Comparison of ENCODE assay signal across 8 cellular contexts in genomic region chr21:45970674-45971486, GRCh38. TPM values are rescaled to one million over a fixed set of nuclear protein-coding genes. Genes with fewer than 3 reads are reported as not detected.
A peak's percentile ranks its signal among the peaks of the same experiment; 100 is the strongest.
DNase-seq lines count a peak whose midpoint lies in the region; ATAC-seq, FAIRE-seq and TF ChIP-seq lines count a peak whose summit lies in the region.

No MANE protein-coding gene starts in this region.

- H3K9me3 ChIP-seq in SK-N-SH, result no peaks in the 10 kb centered on the region
- no peaks in the 10 kb centered on the region for H3K9me3 ChIP-seq in breast epithelium
- no peaks in the 10 kb centered on the region for H3K9me3 ChIP-seq in HepG2 (ENCODE audit: low read length)

- H4K20me1 ChIP-seq in SK-N-SH (ENCODE audit: insufficient read depth) (no peaks in the 10 kb centered on the region), HepG2 (ENCODE audit: insufficient read depth, low read length) (no peaks in the 10 kb centered on the region)

- POLR2A ChIA-PET in SK-N-SH (lab: Yijun Ruan, JAX), result interaction anchor here (1.0 to 2.5 kb wide), 9 partner anchors 10 to 355 kb away, joined by 3 to 13 read pairs (median 7); partner anchors contain the start of gene COL6A1
- POLR2A ChIA-PET in HepG2 (lab: Yijun Ruan, JAX), result no interaction called here

- in situ Hi-C loops in HepG2 (cut with HindIII; ENCODE audit: extremely low pct_ligation_motif_present, low pct_unique_long_range_greater_than_20kb), result loop anchor here (5.0 to 10.0 kb wide), 3 partner anchors 151 to 314 kb away; partner anchors contain the start of genes LSS, MCM3AP and YBEY

- no peak overlapping the region for H3K4me3 Mint-ChIP-seq in activated T-helper 1 cell treated with anti-CD3 and anti-CD28 coated beads, Interleukin-12 subunit alpha, Interleukin-12 subunit beta, Interleukin-2, Interleukin-4 antibody, amounts not matched to agents 30 ng/mL and 10 ng/mL and 1 ng/mL, durations not matched to agents 14 hours and 24 hours and 36 hours

- H3K4me1 Mint-ChIP-seq in activated T-helper 1 cell treated with anti-CD3 and anti-CD28 coated beads, Interleukin-12 subunit alpha, Interleukin-12 subunit beta, Interleukin-2, Interleukin-4 antibody, amounts not matched to agents 30 ng/mL and 10 ng/mL and 1 ng/mL, durations not matched to agents 14 hours and 24 hours and 36 hours (ENCODE audit: low read depth), result peaks cover 7% of the 10 kb centered on the region

- TF ChIP-seq RAD21 in SK-N-SH (IDR thresholded peaks at IDR 0.05; ENCODE audit: low read length) (peak; percentile 85), HepG2 (CRISPR knock-in tag; IDR thresholded peaks at IDR 0.05) (peak; percentile 88)

- H3K27me3 ChIP-seq in SK-N-SH (ENCODE audit: insufficient read depth) (no peaks in the 10 kb centered on the region), breast epithelium (no peaks in the 10 kb centered on the region), HepG2 (ENCODE audit: control insufficient read depth in 1 of 2, insufficient read depth in 2 of 2, low read length in 2 of 2) (peaks cover 19 to 46% of the 10 kb centered on the region in 2 experiments)

- no peak for FAIRE-seq in HepG2 (lab: Jason Lieb, UNC)

- DNase-seq in AG08396 (ENCODE audit: low spot score) (peak; percentile 83), GM20000 (ENCODE audit: low spot score) (peak; percentile 78), SK-N-SH (peak; percentile 90), breast epithelium (ENCODE audit: low spot score in 2 of 2) (peak in 1 of 2 donors; percentile 54), HepG2 (ENCODE audit: low spot score) (peak; percentile 33)
- DNase-seq in stimulated activated CD8-positive, alpha-beta memory T cell treated with anti-CD3 and anti-CD28 coated beads, Interleukin-2, amount 100 ng/mL, for 48 hours (ENCODE audit: low read depth in 2 of 2), result peak; percentile 57 to 60
- DNase-seq in activated T-helper 1 cell treated with anti-CD3 and anti-CD28 coated beads, Interleukin-12 subunit alpha, Interleukin-12 subunit beta, Interleukin-2, Interleukin-4 antibody, amounts not matched to agents 30 ng/mL and 10 ng/mL and 1 ng/mL, durations not matched to agents 14 hours and 24 hours and 36 hours (ENCODE audit: low spot score), result no peak

- no peak overlapping the region; a peak in 1 of 4 replicates for H3K4me3 ChIP-seq in SK-N-SH (ENCODE audit: low read depth in 2 of 2, low read length in 1 of 2)
- H3K4me3 ChIP-seq in breast epithelium, result no peak overlapping the region
- H3K4me3 ChIP-seq in HepG2 (replicated peaks in 1 of 3; ENCODE audit: insufficient read depth in 1 of 3, low read depth in 2 of 3, low read length in 3 of 3), result peak overlapping the region in 1 of 3 experiments; percentile 47; a peak in 1 of 6 replicates

- TF ChIP-seq EP300 in SK-N-SH (IDR thresholded peaks at IDR 0.05; ENCODE audit: borderline replicate concordance in 1 of 2, low read depth in 1 of 2, low read length in 1 of 2) (no peak), HepG2 (IDR thresholded peaks at IDR 0.05; ENCODE audit: low read depth in 2 of 2, low read length in 2 of 2) (no peak), HepG2 (CRISPR knock-in tag; IDR thresholded peaks at IDR 0.05; ENCODE audit: borderline replicate concordance) (no peak)

- H3K27me3 Mint-ChIP-seq in activated T-helper 1 cell treated with anti-CD3 and anti-CD28 coated beads, Interleukin-12 subunit alpha, Interleukin-12 subunit beta, Interleukin-2, Interleukin-4 antibody, amounts not matched to agents 30 ng/mL and 10 ng/mL and 1 ng/mL, durations not matched to agents 14 hours and 24 hours and 36 hours (ENCODE audit: insufficient read depth), result peaks cover 22% of the 10 kb centered on the region

- no peaks in the 10 kb centered on the region for H3K79me2 ChIP-seq in SK-N-SH (ENCODE audit: insufficient read depth)
- H3K79me2 ChIP-seq in HepG2 (ENCODE audit: insufficient read depth, low read length), result no peaks in the 10 kb centered on the region

- H3K27ac ChIP-seq in SK-N-SH (ENCODE audit: low read depth in 2 of 2, low read length in 1 of 2), result peak overlapping the region in 1 of 2 experiments; percentile 98; a peak in 2 of 4 replicates
- H3K27ac ChIP-seq in breast epithelium, result peak overlapping the region; percentile 83 to 99
- H3K27ac ChIP-seq in HepG2 (ENCODE audit: extremely low read length, insufficient read depth, low read length), result no peak overlapping the region

- TF ChIP-seq CTCF in GM20000 (IDR thresholded peaks at IDR 0.05; ENCODE audit: extremely low read depth, missing control alignments), result peak; percentile 77
- TF ChIP-seq CTCF in SK-N-SH (IDR thresholded peaks at IDR 0.05), result peak; percentile 86
- peak; percentile 36 to 76 (median 75) for TF ChIP-seq CTCF in breast epithelium (IDR thresholded peaks at IDR 0.05)
- TF ChIP-seq CTCF in HepG2 (CRISPR knock-in tag; IDR thresholded peaks at IDR 0.05), result peak; percentile 98

- H3K9me3 Mint-ChIP-seq in activated T-helper 1 cell treated with anti-CD3 and anti-CD28 coated beads, Interleukin-12 subunit alpha, Interleukin-12 subunit beta, Interleukin-2, Interleukin-4 antibody, amounts not matched to agents 30 ng/mL and 10 ng/mL and 1 ng/mL, durations not matched to agents 14 hours and 24 hours and 36 hours, result no peaks in the 10 kb centered on the region

- TF ChIP-seq POLR2A in breast epithelium (IDR thresholded peaks at IDR 0.05) (no peak), HepG2 (IDR thresholded peaks at IDR 0.05; ENCODE audit: insufficient read depth in 1 of 2, low read depth in 2 of 2, low read length in 2 of 2) (no peak)

- H3K9ac ChIP-seq in SK-N-SH, result no peak overlapping the region
- H3K9ac ChIP-seq in HepG2 (ENCODE audit: insufficient read depth, low read depth, low read length), result peak overlapping the region; percentile 35; the same call in 1 of the 2 replicates

- BruUV-seq in HepG2 (replicated peaks; lab: Mats Ljungman, UMichigan), result no TSS peak

- CTCF ChIA-PET in SK-N-SH (lab: Yijun Ruan, JAX), result interaction anchor here (0.7 to 3.5 kb wide), 22 partner anchors 8 to 415 kb away, joined by 3 to 13 read pairs (median 4); no protein-coding TSS in a partner anchor
- CTCF ChIA-PET in HepG2 (lab: Yijun Ruan, JAX; ENCODE audit: low intra/inter-chr PET ratio, low total read pairs), result no interaction called here

- peaks cover 20 to 55% of the 10 kb centered on the region in 2 experiments; a peak in 3 of 4 replicates for H3K4me1 ChIP-seq in SK-N-SH (ENCODE audit: control insufficient read depth in 1 of 2, insufficient read depth in 2 of 2, low read depth in 1 of 2, low read length in 1 of 2)
- peaks cover 16 to 23% of the 10 kb centered on the region in 2 donors for H3K4me1 ChIP-seq in breast epithelium
- peaks cover 32% of the 10 kb centered on the region for H3K4me1 ChIP-seq in HepG2 (ENCODE audit: insufficient read depth, low read length)

- H3K36me3 ChIP-seq in SK-N-SH (replicated peaks in 1 of 2; ENCODE audit: control insufficient read depth in 1 of 2, insufficient read depth in 2 of 2, low read length in 1 of 2), result no peaks in the 10 kb centered on the region
- no peaks in the 10 kb centered on the region for H3K36me3 ChIP-seq in breast epithelium
- no peaks in the 10 kb centered on the region for H3K36me3 ChIP-seq in HepG2 (replicated peaks in 1 of 2; ENCODE audit: control insufficient read depth in 1 of 2, insufficient read depth in 2 of 2, low read length in 2 of 2)

- H3F3A ChIP-seq in SK-N-SH (replicated peaks; ENCODE audit: insufficient read depth), result peaks cover 3% of the 10 kb centered on the region

- H3K27ac Mint-ChIP-seq in activated T-helper 1 cell treated with anti-CD3 and anti-CD28 coated beads, Interleukin-12 subunit alpha, Interleukin-12 subunit beta, Interleukin-2, Interleukin-4 antibody, amounts not matched to agents 30 ng/mL and 10 ng/mL and 1 ng/mL, durations not matched to agents 14 hours and 24 hours and 36 hours, result no peak overlapping the region

- intact Hi-C loops in breast epithelium (cut with DNase I; ENCODE audit: low total_unique reads) (no loop called here), HepG2 (cut with micrococcal nuclease; ENCODE audit: unreplicated experiment) (loop anchor here (5.0 to 10.0 kb wide), 2 partner anchors 176 to 224 kb away; no protein-coding TSS in a partner anchor)
- intact Hi-C loops in activated T-helper 1 cell treated with anti-CD3 and anti-CD28 coated beads, Interleukin-12 subunit alpha, Interleukin-12 subunit beta, Interleukin-2, Interleukin-4 antibody, amounts not matched to agents 30 ng/mL and 10 ng/mL and 1 ng/mL, durations not matched to agents 14 hours and 24 hours and 36 hours (cut with micrococcal nuclease), result loop anchor here (5.0 to 10.0 kb wide), 3 partner anchors 126 to 379 kb away; partner anchors contain the start of genes C21orf58, COL6A2 and PCNT

- ATAC-seq in HepG2, result peak; percentile 87
- ATAC-seq in GM19351 (IDR thresholded peaks at IDR 0.05; ENCODE audit: unreplicated experiment), result no peak

- no peaks in the 10 kb centered on the region for H3K9me2 ChIP-seq in SK-N-SH

- no peak overlapping the region for H3K4me2 ChIP-seq in SK-N-SH
- peak overlapping the region; percentile 61 for H3K4me2 ChIP-seq in HepG2 (ENCODE audit: low read depth, low read length)

- no peak overlapping the region for H2AFZ ChIP-seq in SK-N-SH (ENCODE audit: low read depth)
- no peak overlapping the region for H2AFZ ChIP-seq in HepG2 (ENCODE audit: low read length)

- no peaks in the 10 kb centered on the region for H3K36me3 Mint-ChIP-seq in activated T-helper 1 cell treated with anti-CD3 and anti-CD28 coated beads, Interleukin-12 subunit alpha, Interleukin-12 subunit beta, Interleukin-2, Interleukin-4 antibody, amounts not matched to agents 30 ng/mL and 10 ng/mL and 1 ng/mL, durations not matched to agents 14 hours and 24 hours and 36 hours (ENCODE audit: low read depth)

- WGBS in SK-N-SH (ENCODE audit: low lambda C conversion rate), result 60% methylated on average over 6 of the region's 21 CpGs
- WGBS in HepG2 (ENCODE audit: low lambda C conversion rate), result 0% methylated on average over 1 of the region's 21 CpGs

RNA-seq across cellular contexts. Expression of gene COL6A1, which starts 10.7 kb away (rescaled TPM):
- polyA plus RNA-seq in SK-N-SH (2012; rRNA removed) (37.3 and 107 TPM in 2 replicates), HepG2 (2011; rRNA removed) (4.8 and 9.8 TPM in 2 replicates)
- 34.3 and 65.0 TPM in 2 replicates for polyA plus RNA-seq in SK-N-SH (2012; cell fraction: cytosol; rRNA removed)
- polyA plus RNA-seq in SK-N-SH (2012; cell fraction: nucleus; rRNA removed), result 241 and 268 TPM in 2 replicates
- total RNA-seq in breast epithelium (100 to 1,000 TPM; 137 to 527 (median 201) TPM), HepG2 (2016; rRNA removed; fragmentation: Illumina TruSeq; extraction: Trizol) (0.46 and 3.1 TPM in 2 replicates)
- 0.09 and 0.40 TPM in 2 replicates for total RNA-seq in HepG2 (2016; cell fraction: cytosol; rRNA removed; fragmentation: Illumina TruSeq; extraction: Trizol; ENCODE audit: low read depth)
- total RNA-seq in HepG2 (2016; cell fraction: insoluble cytoplasmic fraction; rRNA removed; fragmentation: Illumina TruSeq; extraction: Trizol), result 0.55 and 4.3 TPM in 2 replicates
- total RNA-seq in HepG2 (2016; cell fraction: membrane; rRNA removed; fragmentation: Illumina TruSeq; extraction: Trizol), result 0.28 and 0.41 TPM in 2 replicates
- total RNA-seq in HepG2 (2016; cell fraction: nucleus; rRNA removed; fragmentation: Illumina TruSeq; extraction: Trizol), result 4.1 and 6.4 TPM in 2 replicates
- 2.4 TPM in 2 replicates for polyA plus RNA-seq in HepG2 (2011; cell fraction: cytosol; rRNA removed)
- polyA plus RNA-seq in HepG2 (2011; cell fraction: nucleus; rRNA removed), result 190 and 201 TPM in 2 replicates
- polyA plus RNA-seq in HepG2 (2012), result 10.0 and 14.2 TPM in 2 replicates
- 0.17 TPM in 2 replicates for polyA plus RNA-seq in HepG2 (2016; cell fraction: cytosol; fragmentation: Illumina TruSeq; extraction: Trizol; ENCODE audit: low read depth)
- polyA plus RNA-seq in HepG2 (2016; cell fraction: insoluble cytoplasmic fraction; fragmentation: Illumina TruSeq; extraction: Trizol; ENCODE audit: low read depth), result 0.58 and 1.7 TPM in 2 replicates
- polyA plus RNA-seq in HepG2 (2016; cell fraction: membrane; fragmentation: Illumina TruSeq; extraction: Trizol; ENCODE audit: low read depth), result 0.13 and 0.28 TPM in 2 replicates
- polyA plus RNA-seq in HepG2 (2016; cell fraction: nucleus; fragmentation: Illumina TruSeq; extraction: Trizol; ENCODE audit: insufficient read depth, low read depth), result 20.5 and 25.0 TPM in 2 replicates
- polyA minus RNA-seq in HepG2 (2011; rRNA and poly(A)+ RNA removed; ENCODE audit: low replicate concordance), result 0.07 and 11.2 TPM in 2 replicates
- 1.1 and 1.8 TPM in 2 replicates for polyA minus RNA-seq in HepG2 (2011; cell fraction: cytosol; rRNA and poly(A)+ RNA removed)
- polyA minus RNA-seq in HepG2 (2011; cell fraction: nucleus; rRNA and poly(A)+ RNA removed), result 3.9 and 6.7 TPM in 2 replicates
- total RNA-seq in activated T-helper 1 cell treated with anti-CD3 and anti-CD28 coated beads, Interleukin-12 subunit alpha, Interleukin-12 subunit beta, Interleukin-2, Interleukin-4 antibody, amounts not matched to agents 30 ng/mL and 10 ng/mL and 1 ng/mL, durations not matched to agents 14 hours and 24 hours and 36 hours, result 0.42 and 0.62 TPM in 2 replicates

Comparison
In these comparisons a context has a peak if more than half of its experiments do, and no peak if none do; other contexts are left out.
1. RNA of gene COL6A1, which starts 10.7 kb away (total RNA-seq): 137 to 527 TPM in breast epithelium; 0.09 to 6.4 TPM in HepG2 and 0.42 to 0.62 TPM in activated T-helper 1 cell treated with anti-CD3 and anti-CD28 coated beads, Interleukin-12 subunit alpha, Interleukin-12 subunit beta, Interleukin-2, Interleukin-4 antibody, amounts not matched to agents 30 ng/mL and 10 ng/mL and 1 ng/mL, durations not matched to agents 14 hours and 24 hours and 36 hours; every median in the first group is over 10 times any median in the second.
2. Peak in every context shown above with its lines, with median percentiles within 50 percentile points of each other: CTCF ChIP-seq.